ENCODE assay signal across 8 cellular contexts in genomic region chr1:103461171-103462105, GRCh38.
DNase-seq lines count a peak whose midpoint lies in the region; ATAC-seq, FAIRE-seq and TF ChIP-seq lines count a peak whose summit lies in the region.

No MANE protein-coding gene starts in this region.

- peak; percentile 64 for ATAC-seq in HG02981 (IDR thresholded peaks at IDR 0.05; ENCODE audit: unreplicated experiment)
- ATAC-seq in aorta (ENCODE audit: low FRiP score): no peak

- no peak for TF ChIP-seq CTCF in WERI-Rb-1 (IDR thresholded peaks at IDR 0.05; ENCODE audit: low read depth, low read length)

- no peaks in the 10 kb centered on the region for H3K27me3 ChIP-seq in aorta (ENCODE audit: control insufficient read depth in 1 of 2, insufficient read depth in 2 of 2, low read length in 1 of 2)
- H3K27me3 ChIP-seq in WERI-Rb-1 (ENCODE audit: insufficient read depth, low read depth, severe bottlenecking): no peaks in the 10 kb centered on the region

- peak; percentile 17 for FAIRE-seq in frontal cortex (lab: Jason Lieb, UNC)

- intact Hi-C loops in aorta (cut with DNase I): no loop called here

- H3K9me3 ChIP-seq in aorta (ENCODE audit: control insufficient read depth, low read length) (no peaks in the 10 kb centered on the region), WERI-Rb-1 (ENCODE audit: severe bottlenecking) (no peaks in the 10 kb centered on the region)

- WGBS in aorta, 2 donors: 89% methylated on average over 1 of the region's 1 CpG

- H3K36me3 ChIP-seq in aorta (ENCODE audit: control insufficient read depth in 1 of 2, insufficient read depth in 2 of 2, low read length in 1 of 2) (no peaks in the 10 kb centered on the region), WERI-Rb-1 (no peaks in the 10 kb centered on the region)

- H3K4me1 ChIP-seq in aorta (ENCODE audit: control insufficient read depth in 1 of 2, insufficient read depth in 2 of 2, low read length in 2 of 2): no peaks in the 10 kb centered on the region

- DNase-seq in NCI-H2171 treated with DMSO at 0.1 percent for 48 hours (lab: John Stamatoyannopoulos, UW) (peak; percentile 24), NCI-H2171 (lab: John Stamatoyannopoulos, UW) (no peak), RPMI7951 (ENCODE audit: low read depth) (peak; percentile 3), frontal cortex (ENCODE audit: low spot score in 2 of 2) (peak in 1 of 2 donors; percentile 12), aorta (no peak), WERI-Rb-1 (no peak), activated gamma-delta T cell (lab: John Stamatoyannopoulos, UW) (no peak)

- H3K4me3 ChIP-seq in aorta (ENCODE audit: low read length in 2 of 2) (no peak overlapping the region), WERI-Rb-1 (ENCODE audit: low read depth, low read length) (no peak overlapping the region)

- H3K27ac ChIP-seq in aorta (ENCODE audit: low read depth in 1 of 2, low read length in 2 of 2) (no peak overlapping the region), WERI-Rb-1 (no peak overlapping the region)

Comparison
In these comparisons a context has a peak if more than half of its experiments do, and no peak if none do; other contexts are left out.
1. DNase-seq: peak in NCI-H2171 treated with DMSO at 0.1 percent for 48 hours (single experiment) and RPMI7951 (single experiment); none in NCI-H2171 (single experiment), aorta (0 of 2), WERI-Rb-1 (single experiment) and activated gamma-delta T cell (single experiment).